8 cellular contexts compared by ENCODE assay signal in the genomic region with DNA sequence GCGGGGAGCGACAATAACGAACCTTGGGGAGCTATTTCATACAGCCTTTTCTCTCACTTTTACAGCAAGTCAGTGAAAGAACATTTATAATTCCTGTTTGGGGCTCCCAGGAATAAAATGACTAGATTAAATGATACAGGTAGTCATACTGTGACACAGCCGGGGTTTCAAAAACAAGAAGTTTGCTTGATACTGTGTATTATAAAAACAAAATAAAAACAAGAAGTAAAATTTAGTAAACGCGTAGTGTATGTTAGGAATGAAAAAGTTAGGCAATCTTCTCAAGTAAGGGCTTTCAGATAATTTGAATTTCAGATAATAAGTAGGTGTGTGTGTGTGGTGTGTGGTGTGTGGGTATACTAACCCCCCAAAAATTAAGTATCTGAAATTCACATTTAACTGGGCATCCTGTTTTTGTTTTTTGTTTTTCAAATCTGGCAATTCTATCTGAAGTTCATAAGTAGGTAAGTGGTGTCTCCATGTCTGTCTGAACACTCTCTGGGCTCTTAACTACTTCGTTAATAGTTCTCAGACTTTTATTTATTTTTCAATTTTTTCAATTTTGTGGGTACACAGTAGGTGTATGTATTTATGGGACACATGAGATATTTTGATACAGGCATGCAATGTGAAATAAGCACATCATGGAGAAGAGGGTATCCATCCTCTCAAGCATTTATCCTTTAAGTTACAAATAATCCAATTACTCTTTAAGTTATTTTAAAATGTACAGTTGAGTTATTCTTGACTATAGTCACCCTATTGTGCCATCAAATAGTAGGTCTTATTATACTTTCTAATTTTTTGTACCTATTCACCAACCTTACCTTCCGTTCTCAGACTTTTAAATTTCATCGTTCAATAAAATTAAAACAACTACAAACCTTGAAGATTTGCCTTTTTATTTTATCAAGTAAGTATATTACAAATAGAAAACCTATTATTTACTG. TPM values are rescaled to one million over a fixed set of nuclear protein-coding genes. Genes with fewer than 3 reads are reported as not detected.
DNase-seq lines count a peak whose midpoint lies in the region; ATAC-seq and TF ChIP-seq lines count a peak whose summit lies in the region.

No MANE protein-coding gene starts in this region.

- peaks cover 17% of the 10 kb centered on the region for H3K79me2 ChIP-seq in OCI-LY3 (ENCODE audit: low read length)

- peak overlapping the region; percentile 63 for H3K27ac ChIP-seq in CD8-positive, alpha-beta T cell (ENCODE audit: low read depth, low read length)
- H3K27ac ChIP-seq in OCI-LY3 (ENCODE audit: low read length), result no peak overlapping the region
- peak overlapping the region; percentile 83 for H3K27ac ChIP-seq in neutrophil
- no peak overlapping the region for H3K27ac ChIP-seq in foreskin keratinocyte

- no peaks in the 10 kb centered on the region for H3K27me3 Mint-ChIP-seq in CD8-positive, alpha-beta T cell (ENCODE audit: low read depth)
- H3K27me3 Mint-ChIP-seq in endothelial cell (ENCODE audit: unreplicated experiment), result peaks cover 13% of the 10 kb centered on the region

- H3K27me3 ChIP-seq in CD8-positive, alpha-beta T cell (ENCODE audit: insufficient read depth, low read length), result no peaks in the 10 kb centered on the region
- H3K27me3 ChIP-seq in OCI-LY3 (ENCODE audit: low read depth, low read length) (no peaks in the 10 kb centered on the region), neutrophil (peaks cover 49% of the 10 kb centered on the region), foreskin keratinocyte (peaks cover 46% of the 10 kb centered on the region)

- peak overlapping the region; percentile 94 for H3K9ac ChIP-seq in OCI-LY3 (ENCODE audit: low read length)

- intact Hi-C loops in CD8-positive, alpha-beta T cell (cut with DNase I, micrococcal nuclease), result loop anchor here (1.0 to 5.0 kb wide), 7 partner anchors 25 to 860 kb away; a partner anchor contains a TSS

- H4K20me1 ChIP-seq in OCI-LY3 (ENCODE audit: insufficient read depth, low read length), result no peaks in the 10 kb centered on the region

- POLR2A ChIA-PET in CD8-positive, alpha-beta T cell (lab: Charles Lee), result interaction anchor here (1.0 to 1.8 kb wide), 3 partner anchors 20 to 27 kb away, joined by 3 to 6 read pairs (median 5); a partner anchor contains a TSS

- DNase-seq in CD8-positive, alpha-beta T cell, result no peak
- DNase-seq in endothelial cell (ENCODE audit: low spot score) (no peak), foreskin keratinocyte (no peak), iPS-NIHi7 (ENCODE audit: extremely low spot score) (no peak)
- DNase-seq in stimulated activated naive CD4-positive, alpha-beta T cell treated with Interleukin-2 at 50 U/mL for 16 hours (lab: John Stamatoyannopoulos, UW), result no peak

- H3K27ac Mint-ChIP-seq in CD8-positive, alpha-beta T cell, result peak overlapping the region; percentile 91
- H3K27ac Mint-ChIP-seq in endothelial cell (ENCODE audit: unreplicated experiment), result peak overlapping the region; percentile 97

- peaks cover 10% of the 10 kb centered on the region for H3K36me3 Mint-ChIP-seq in CD8-positive, alpha-beta T cell
- no peaks in the 10 kb centered on the region for H3K36me3 Mint-ChIP-seq in endothelial cell (ENCODE audit: low read depth, unreplicated experiment)

- H2AFZ ChIP-seq in OCI-LY3 (ENCODE audit: low read depth, low read length), result peak overlapping the region; percentile 98

- no peaks in the 10 kb centered on the region for H3K9me3 Mint-ChIP-seq in CD8-positive, alpha-beta T cell
- no peaks in the 10 kb centered on the region for H3K9me3 Mint-ChIP-seq in endothelial cell (ENCODE audit: unreplicated experiment)

- H3K4me1 ChIP-seq in CD8-positive, alpha-beta T cell (ENCODE audit: insufficient read depth, low read length), result peaks cover 27% of the 10 kb centered on the region
- H3K4me1 ChIP-seq in OCI-LY3 (ENCODE audit: low read length), result peaks cover 17% of the 10 kb centered on the region
- H3K4me1 ChIP-seq in neutrophil (ENCODE audit: control insufficient read depth in 1 of 2, insufficient read depth in 1 of 2, low read depth in 1 of 2, low read length in 1 of 2), result peaks cover 36 to 42% of the 10 kb centered on the region in 2 experiments
- no peaks in the 10 kb centered on the region for H3K4me1 ChIP-seq in foreskin keratinocyte

- ATAC-seq in CD8-positive, alpha-beta T cell, result no peak
- no peak for ATAC-seq in foreskin keratinocyte
- no peak for ATAC-seq in HG03097 (IDR thresholded peaks at IDR 0.05; ENCODE audit: low FRiP score, unreplicated experiment)

- CTCF ChIA-PET in CD8-positive, alpha-beta T cell (lab: Charles Lee), result no interaction called here

- peaks cover 57% of the 10 kb centered on the region for H3K4me1 Mint-ChIP-seq in CD8-positive, alpha-beta T cell (ENCODE audit: low read depth)
- H3K4me1 Mint-ChIP-seq in endothelial cell (ENCODE audit: unreplicated experiment), result peaks cover 26% of the 10 kb centered on the region

- H3K9me3 ChIP-seq in CD8-positive, alpha-beta T cell (ENCODE audit: low read length), result no peaks in the 10 kb centered on the region
- no peaks in the 10 kb centered on the region for H3K9me3 ChIP-seq in OCI-LY3 (ENCODE audit: insufficient read depth, low read length)
- no peaks in the 10 kb centered on the region for H3K9me3 ChIP-seq in neutrophil

- H3K36me3 ChIP-seq in CD8-positive, alpha-beta T cell (ENCODE audit: insufficient read depth, low read length), result no peaks in the 10 kb centered on the region
- no peaks in the 10 kb centered on the region for H3K36me3 ChIP-seq in OCI-LY3 (replicated peaks; ENCODE audit: low read depth, low read length)
- H3K36me3 ChIP-seq in neutrophil, result peaks cover 3% of the 10 kb centered on the region

- TF ChIP-seq CTCF in CD8-positive, alpha-beta T cell (IDR thresholded peaks at IDR 0.05), result no peak
- TF ChIP-seq CTCF in OCI-LY3 (IDR thresholded peaks at IDR 0.05; ENCODE audit: low read depth, low read length) (no peak), endothelial cell (IDR thresholded peaks at IDR 0.05; ENCODE audit: unreplicated experiment) (no peak), neutrophil (IDR thresholded peaks at IDR 0.05) (no peak), foreskin keratinocyte (conservative IDR thresholded peaks at IDR 0.05) (no peak)

- peak overlapping the region; percentile 92 for H3K4me3 Mint-ChIP-seq in CD8-positive, alpha-beta T cell
- peak overlapping the region; percentile 100 for H3K4me3 Mint-ChIP-seq in endothelial cell (ENCODE audit: unreplicated experiment)

- H3K4me2 ChIP-seq in OCI-LY3 (ENCODE audit: low read length), result peak overlapping the region; percentile 83

- H3K4me3 ChIP-seq in CD8-positive, alpha-beta T cell (ENCODE audit: low read depth, low read length), result peak overlapping the region; percentile 63
- H3K4me3 ChIP-seq in OCI-LY3 (ENCODE audit: low read length), result peak overlapping the region; percentile 95
- H3K4me3 ChIP-seq in neutrophil (ENCODE audit: low read depth in 1 of 2, low read length in 1 of 2), result peak overlapping the region; percentile 72 to 92

RNA-seq across cellular contexts. Expression of a gene that starts 0.6 kb away (rescaled TPM):
- 10 to 100 TPM; 39.2 to 43.3 TPM for total RNA-seq in CD8-positive, alpha-beta T cell
- total RNA-seq in endothelial cell (ENCODE audit: unreplicated experiment), result 195 TPM
- 112 and 118 TPM in 2 replicates for total RNA-seq in foreskin keratinocyte
- 145 and 161 TPM in 2 replicates for polyA plus RNA-seq in foreskin keratinocyte

RNA-seq across cellular contexts. Expression of a gene that starts 2.2 kb away (rescaled TPM):
- under 1 TPM; 0.60 to 0.69 TPM for total RNA-seq in CD8-positive, alpha-beta T cell
- total RNA-seq in endothelial cell (ENCODE audit: unreplicated experiment) (0.46 TPM), foreskin keratinocyte (0.10 and 0.11 TPM in 2 replicates)
- 0.04 and 0.06 TPM in 2 replicates for polyA plus RNA-seq in foreskin keratinocyte

RNA-seq across cellular contexts. Expression of a gene that starts 25.0 kb away (rescaled TPM):
- 10 to 100 TPM; 52.9 to 70.5 TPM for total RNA-seq in CD8-positive, alpha-beta T cell
- 99.0 TPM for total RNA-seq in endothelial cell (ENCODE audit: unreplicated experiment)
- 11.8 and 12.2 TPM in 2 replicates for total RNA-seq in foreskin keratinocyte
- polyA plus RNA-seq in foreskin keratinocyte, result 16.5 and 18.3 TPM in 2 replicates

RNA-seq across cellular contexts. Expression of a gene that starts 27.3 kb away (rescaled TPM):
- 100 to 1,000 TPM; 137 to 143 TPM for total RNA-seq in CD8-positive, alpha-beta T cell
- total RNA-seq in endothelial cell (ENCODE audit: unreplicated experiment), result 4.2 TPM
- total RNA-seq in foreskin keratinocyte, result 14.5 and 15.2 TPM in 2 replicates
- polyA plus RNA-seq in foreskin keratinocyte, result 17.7 and 20.0 TPM in 2 replicates

RNA-seq across cellular contexts. Expression of a gene that starts 43.4 kb away (rescaled TPM):
- 10 to 100 TPM; 16.4 to 20.1 TPM for total RNA-seq in CD8-positive, alpha-beta T cell
- total RNA-seq in endothelial cell (ENCODE audit: unreplicated experiment) (18.5 TPM), foreskin keratinocyte (48.4 and 57.8 TPM in 2 replicates)
- polyA plus RNA-seq in foreskin keratinocyte, result 34.8 and 35.8 TPM in 2 replicates

Comparison
In these comparisons a context has a peak if more than half of its experiments do, and no peak if none do; other contexts are left out.
1. H3K27ac ChIP-seq: peak in CD8-positive, alpha-beta T cell (single experiment) and neutrophil (single experiment); none in OCI-LY3 (single experiment) and foreskin keratinocyte (single experiment).
2. Peak in every context shown above with its lines, with median percentiles within 50 percentile points of each other: H3K4me3 ChIP-seq.